Comparison of ENCODE assay signal across 24 cellular contexts in the genomic region with DNA sequence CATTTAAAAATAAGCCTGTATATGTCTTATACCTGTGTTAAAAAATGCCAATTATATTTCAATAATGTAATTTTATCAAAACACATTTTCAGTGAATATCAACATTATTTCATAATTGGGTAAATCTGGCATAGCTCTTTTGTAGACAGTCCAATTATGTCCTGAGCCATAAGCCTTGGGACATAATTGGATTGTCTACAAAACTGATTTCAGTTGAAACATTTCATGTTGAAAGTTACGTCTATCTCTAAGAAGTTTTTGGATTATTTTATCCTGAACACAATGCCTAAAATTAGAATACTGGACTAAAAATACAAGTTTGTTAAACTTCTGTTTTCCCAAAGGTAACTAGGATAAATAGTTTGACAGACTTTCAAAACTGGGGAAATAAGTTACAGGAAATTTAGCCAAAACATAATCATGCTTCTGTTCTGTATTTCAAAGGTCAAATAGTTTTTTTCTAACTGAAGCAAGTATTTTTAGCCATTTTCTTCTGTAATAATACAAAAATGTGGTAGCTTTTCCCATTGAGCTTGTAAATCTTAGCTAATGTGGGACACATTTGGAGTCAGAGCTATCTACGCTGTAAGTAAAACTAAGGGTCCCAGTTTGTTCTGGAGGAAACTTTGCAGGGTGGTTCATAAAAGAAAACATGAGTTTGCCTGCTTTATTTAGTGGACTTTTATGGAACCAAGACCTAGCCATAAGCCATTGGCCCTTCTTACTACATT.
DNase-seq lines count a peak whose midpoint lies in the region; ATAC-seq, FAIRE-seq and TF ChIP-seq lines count a peak whose summit lies in the region.
"Had no signal": no experiment of that assay in that cellular context is flagged by ENCODE, and none has a peak within 500 bp of the region (broad histone marks: within the 10 kb centered on the region; RNA-seq: fewer than 3 reads in every experiment).

No MANE protein-coding gene starts in this region.

- no peaks in the 10 kb centered on the region for H3K36me3 Mint-ChIP-seq in activated T-helper 1 cell treated with anti-CD3 and anti-CD28 coated beads, Interleukin-12 subunit alpha, Interleukin-12 subunit beta, Interleukin-2, Interleukin-4 antibody, amounts not matched to agents 30 ng/mL and 10 ng/mL and 1 ng/mL, durations not matched to agents 14 hours and 24 hours and 36 hours (ENCODE audit: low read depth)
- H3K36me3 Mint-ChIP-seq: stimulated activated naive B cell treated with anti-CD40 and anti-IgM and Interleukin-4, amounts not matched to agents 10 μg/mL and 1 μg/mL and 100 μg/mL, for 72 hours had no signal

- no peak overlapping the region for H3K27ac Mint-ChIP-seq in activated T-helper 1 cell treated with anti-CD3 and anti-CD28 coated beads, Interleukin-12 subunit alpha, Interleukin-12 subunit beta, Interleukin-2, Interleukin-4 antibody, amounts not matched to agents 30 ng/mL and 10 ng/mL and 1 ng/mL, durations not matched to agents 14 hours and 24 hours and 36 hours
- H3K27ac Mint-ChIP-seq: stimulated activated naive B cell treated with anti-CD40 and anti-IgM and Interleukin-4, amounts not matched to agents 10 μg/mL and 1 μg/mL and 100 μg/mL, for 72 hours had no signal

- H2AFZ ChIP-seq in smooth muscle cell (ENCODE audit: low read depth): no peak overlapping the region
- H2AFZ ChIP-seq in trophoblast cell (ENCODE audit: insufficient read depth, low read length, poor library complexity): no peak overlapping the region

- H3K9me3 ChIP-seq in esophagus squamous epithelium (no peaks in the 10 kb centered on the region), lower lobe of right lung (no peaks in the 10 kb centered on the region), smooth muscle cell (replicated peaks; ENCODE audit: low read depth) (no peaks in the 10 kb centered on the region), trophoblast cell (ENCODE audit: insufficient read depth, low read depth, low read length) (no peaks in the 10 kb centered on the region)
- H3K9me3 ChIP-seq: A549 had no signal

- TF ChIP-seq POLR2A in esophagus squamous epithelium (IDR thresholded peaks at IDR 0.05): no peak

- no peaks in the 10 kb centered on the region for H3K4me1 Mint-ChIP-seq in activated T-helper 1 cell treated with anti-CD3 and anti-CD28 coated beads, Interleukin-12 subunit alpha, Interleukin-12 subunit beta, Interleukin-2, Interleukin-4 antibody, amounts not matched to agents 30 ng/mL and 10 ng/mL and 1 ng/mL, durations not matched to agents 14 hours and 24 hours and 36 hours (ENCODE audit: low read depth)
- H3K4me1 Mint-ChIP-seq: stimulated activated naive B cell treated with anti-CD40 and anti-IgM and Interleukin-4, amounts not matched to agents 10 μg/mL and 1 μg/mL and 100 μg/mL, for 72 hours had no signal

- H3K4me3 Mint-ChIP-seq in activated T-helper 1 cell treated with anti-CD3 and anti-CD28 coated beads, Interleukin-12 subunit alpha, Interleukin-12 subunit beta, Interleukin-2, Interleukin-4 antibody, amounts not matched to agents 30 ng/mL and 10 ng/mL and 1 ng/mL, durations not matched to agents 14 hours and 24 hours and 36 hours: no peak overlapping the region
- H3K4me3 Mint-ChIP-seq: stimulated activated naive B cell treated with anti-CD40 and anti-IgM and Interleukin-4, amounts not matched to agents 10 μg/mL and 1 μg/mL and 100 μg/mL, for 72 hours had no signal

- no peaks in the 10 kb centered on the region for H3K9me3 Mint-ChIP-seq in activated T-helper 1 cell treated with anti-CD3 and anti-CD28 coated beads, Interleukin-12 subunit alpha, Interleukin-12 subunit beta, Interleukin-2, Interleukin-4 antibody, amounts not matched to agents 30 ng/mL and 10 ng/mL and 1 ng/mL, durations not matched to agents 14 hours and 24 hours and 36 hours
- H3K9me3 Mint-ChIP-seq: stimulated activated naive B cell treated with anti-CD40 and anti-IgM and Interleukin-4, amounts not matched to agents 10 μg/mL and 1 μg/mL and 100 μg/mL, for 72 hours had no signal

- H3K79me2 ChIP-seq in smooth muscle cell (ENCODE audit: low read depth): peaks cover 89% of the 10 kb centered on the region
- no peaks in the 10 kb centered on the region for H3K79me2 ChIP-seq in trophoblast cell (ENCODE audit: control insufficient read depth, insufficient read depth, low read length, poor library complexity)

- intact Hi-C loops in esophagus squamous epithelium (cut with DNase I) (no loop called here), lower lobe of right lung (cut with DNase I) (no loop called here)
- intact Hi-C loops in activated T-helper 1 cell treated with anti-CD3 and anti-CD28 coated beads, Interleukin-12 subunit alpha, Interleukin-12 subunit beta, Interleukin-2, Interleukin-4 antibody, amounts not matched to agents 30 ng/mL and 10 ng/mL and 1 ng/mL, durations not matched to agents 14 hours and 24 hours and 36 hours (cut with micrococcal nuclease): no loop called here

- no peak overlapping the region for H3K23ac ChIP-seq in trophoblast cell (ENCODE audit: low read length)

- no peak overlapping the region for H4K8ac ChIP-seq in trophoblast cell (ENCODE audit: low read depth, low read length)

- H3K18ac ChIP-seq in trophoblast cell (ENCODE audit: low read length): no peak overlapping the region

- H3K27ac ChIP-seq in esophagus squamous epithelium (peak overlapping the region in 3 of 4 donors; percentile 62 to 73 (median 65)), lower lobe of right lung (peak overlapping the region; percentile 18), smooth muscle cell (ENCODE audit: low read depth) (peak overlapping the region; percentile 23), trophoblast cell (ENCODE audit: low read depth, low read length) (no peak overlapping the region)
- H3K27ac ChIP-seq: A549; BLaER1 treated with 17β-estradiol and CSF1 and Interleukin-3, amounts not matched to agents 10 nM and 100 nM; SK-N-MC; VCaP had no signal

- no peak overlapping the region for H2AK5ac ChIP-seq in trophoblast cell (ENCODE audit: low read length)

- H4K12ac ChIP-seq in trophoblast cell (ENCODE audit: low read depth, low read length): no peak overlapping the region

- TF ChIP-seq CTCF in esophagus squamous epithelium (IDR thresholded peaks at IDR 0.05) (no peak), lower lobe of right lung (IDR thresholded peaks at IDR 0.05) (no peak), smooth muscle cell (IDR thresholded peaks at IDR 0.05; ENCODE audit: borderline replicate concordance, insufficient read depth, poor library complexity, severe bottlenecking) (no peak)

- no peak overlapping the region for H2BK5ac ChIP-seq in trophoblast cell (ENCODE audit: low read depth, low read length, poor library complexity)

- H3K4me2 ChIP-seq in smooth muscle cell (no peak overlapping the region), trophoblast cell (ENCODE audit: low read length) (no peak overlapping the region)
- H3K4me2 ChIP-seq: A549; BLaER1 treated with 17β-estradiol and CSF1 and Interleukin-3, amounts not matched to agents 10 nM and 100 nM had no signal

- no peak overlapping the region for H2BK120ac ChIP-seq in trophoblast cell (ENCODE audit: insufficient read depth, low read length, poor library complexity)

- H3K27me3 ChIP-seq in esophagus squamous epithelium (no peaks in the 10 kb centered on the region), lower lobe of right lung (ENCODE audit: low read depth) (no peaks in the 10 kb centered on the region), smooth muscle cell (ENCODE audit: low read depth) (no peaks in the 10 kb centered on the region), trophoblast cell (ENCODE audit: insufficient read depth, low read length) (no peaks in the 10 kb centered on the region)
- H3K27me3 ChIP-seq: BLaER1 treated with 17β-estradiol and CSF1 and Interleukin-3, amounts not matched to agents 10 nM and 100 nM had no signal

- H4K91ac ChIP-seq in trophoblast cell (ENCODE audit: low read depth, low read length): no peak overlapping the region

- peak; percentile 71 for FAIRE-seq in A204.1 (lab: Jason Lieb, UNC)
- FAIRE-seq: A549, D721Med, RCC 7860 had no signal

- WGBS in esophagus squamous epithelium, 2 donors: 62 to 80% methylated on average over 2 of the region's 2 CpGs
- 96% methylated on average over 2 of the region's 2 CpGs for WGBS in smooth muscle cell (ENCODE audit: low lambda C conversion rate)
- no CpG with 5 or more reads among the region's 2 CpGs for WGBS in trophoblast cell (ENCODE audit: extremely low coverage, insufficient coverage, insufficient read length)

- DNase-seq in esophagus squamous epithelium (lab: John Stamatoyannopoulos, UW) (no peak), lower lobe of right lung (no peak), smooth muscle cell (lab: John Stamatoyannopoulos, UW; ENCODE audit: unreplicated experiment) (no peak), H4 (ENCODE audit: low spot score) (no peak), trophoblast cell (no peak)
- no peak for DNase-seq in activated T-helper 1 cell treated with anti-CD3 and anti-CD28 coated beads, Interleukin-12 subunit alpha, Interleukin-12 subunit beta, Interleukin-2, Interleukin-4 antibody, amounts not matched to agents 30 ng/mL and 10 ng/mL and 1 ng/mL, durations not matched to agents 14 hours and 24 hours and 36 hours (ENCODE audit: low spot score)
- DNase-seq in activated CD4-positive, alpha-beta T cell treated with anti-CD3 and anti-CD28 coated beads, Interleukin-2, amount 50 U/mL, for 4 hours: no peak
- DNase-seq: activated CD4-positive, alpha-beta T cell treated with anti-CD3 and anti-CD28 coated beads, Interleukin-2, amount 50 U/mL, for 1 hour; activated CD8-positive, alpha-beta memory T cell treated with anti-CD3 and anti-CD28 coated beads, Interleukin-2, amount 50 U/mL, for 48 hours; central memory CD4-positive, alpha-beta T cell; NCI-H1105; NCI-H2081; NCI-H510A; stimulated activated CD4-positive, alpha-beta T cell treated with anti-CD3 and anti-CD28 coated beads, Interleukin-2, amount 100 ng/mL, for 24 hours; stimulated activated naive B cell treated with anti-CD40 and anti-IgM and Interleukin-4, amounts not matched to agents 10 μg/mL and 1 μg/mL and 100 μg/mL, for 72 hours; T-helper 2 cell had no signal

- H2BK12ac ChIP-seq in trophoblast cell (ENCODE audit: low read length): no peak overlapping the region

- H3K36me3 ChIP-seq in esophagus squamous epithelium (peaks cover 0 to 73% (median 3%) of the 10 kb centered on the region in 3 donors), lower lobe of right lung (peaks cover 19% of the 10 kb centered on the region), smooth muscle cell (ENCODE audit: low read depth) (peaks cover 15% of the 10 kb centered on the region), trophoblast cell (ENCODE audit: control insufficient read depth in 1 of 2, insufficient read depth in 2 of 2, low read length in 2 of 2) (peaks cover 15 to 17% of the 10 kb centered on the region in 2 experiments)

- H3K4me1 ChIP-seq in esophagus squamous epithelium: peaks cover 0 to 28% (median 0%) of the 10 kb centered on the region in 3 donors
- H3K4me1 ChIP-seq in lower lobe of right lung: peaks cover 7% of the 10 kb centered on the region
- peaks cover 8% of the 10 kb centered on the region for H3K4me1 ChIP-seq in smooth muscle cell (ENCODE audit: low read depth)
- no peaks in the 10 kb centered on the region for H3K4me1 ChIP-seq in trophoblast cell (ENCODE audit: control insufficient read depth in 1 of 2, insufficient read depth in 2 of 2, low read length in 2 of 2)

- no peak overlapping the region for H3K9ac ChIP-seq in smooth muscle cell (ENCODE audit: low read depth)
- H3K9ac ChIP-seq in trophoblast cell (ENCODE audit: low read length): no peak overlapping the region
- H3K9ac ChIP-seq: BLaER1 treated with 17β-estradiol and CSF1 and Interleukin-3, amounts not matched to agents 10 nM and 100 nM had no signal

- H3K14ac ChIP-seq in trophoblast cell (ENCODE audit: low read length): no peak overlapping the region

- H3K4me3 ChIP-seq in esophagus squamous epithelium (no peak overlapping the region), lower lobe of right lung (no peak overlapping the region), smooth muscle cell (no peak overlapping the region), trophoblast cell (ENCODE audit: low read depth, low read length) (no peak overlapping the region)
- H3K4me3 ChIP-seq: A549; BLaER1 treated with 17β-estradiol and CSF1 and Interleukin-3, amounts not matched to agents 10 nM and 100 nM; lung; SK-N-MC had no signal

- peaks cover 35% of the 10 kb centered on the region for H3F3A ChIP-seq in smooth muscle cell (ENCODE audit: low read depth)

- H3K79me1 ChIP-seq in trophoblast cell (ENCODE audit: low read length): no peaks in the 10 kb centered on the region

- H3K4ac ChIP-seq in trophoblast cell (ENCODE audit: low read depth, low read length): no peak overlapping the region

- peak in 1 of 2 donors; percentile 18 for ATAC-seq in lower lobe of right lung
- ATAC-seq: A549; stimulated activated naive B cell treated with anti-CD40 and anti-IgM and Interleukin-4, amounts not matched to agents 10 μg/mL and 1 μg/mL and 100 μg/mL, for 72 hours had no signal

- H3K27me3 Mint-ChIP-seq in activated T-helper 1 cell treated with anti-CD3 and anti-CD28 coated beads, Interleukin-12 subunit alpha, Interleukin-12 subunit beta, Interleukin-2, Interleukin-4 antibody, amounts not matched to agents 30 ng/mL and 10 ng/mL and 1 ng/mL, durations not matched to agents 14 hours and 24 hours and 36 hours (ENCODE audit: insufficient read depth): peaks cover 6% of the 10 kb centered on the region

- H4K20me1 ChIP-seq in smooth muscle cell (ENCODE audit: low read depth): peaks cover 14% of the 10 kb centered on the region
- H4K20me1 ChIP-seq: BLaER1 treated with 17β-estradiol and CSF1 and Interleukin-3, amounts not matched to agents 10 nM and 100 nM had no signal
